8 cellular contexts compared by ENCODE assay signal in the genomic region with DNA sequence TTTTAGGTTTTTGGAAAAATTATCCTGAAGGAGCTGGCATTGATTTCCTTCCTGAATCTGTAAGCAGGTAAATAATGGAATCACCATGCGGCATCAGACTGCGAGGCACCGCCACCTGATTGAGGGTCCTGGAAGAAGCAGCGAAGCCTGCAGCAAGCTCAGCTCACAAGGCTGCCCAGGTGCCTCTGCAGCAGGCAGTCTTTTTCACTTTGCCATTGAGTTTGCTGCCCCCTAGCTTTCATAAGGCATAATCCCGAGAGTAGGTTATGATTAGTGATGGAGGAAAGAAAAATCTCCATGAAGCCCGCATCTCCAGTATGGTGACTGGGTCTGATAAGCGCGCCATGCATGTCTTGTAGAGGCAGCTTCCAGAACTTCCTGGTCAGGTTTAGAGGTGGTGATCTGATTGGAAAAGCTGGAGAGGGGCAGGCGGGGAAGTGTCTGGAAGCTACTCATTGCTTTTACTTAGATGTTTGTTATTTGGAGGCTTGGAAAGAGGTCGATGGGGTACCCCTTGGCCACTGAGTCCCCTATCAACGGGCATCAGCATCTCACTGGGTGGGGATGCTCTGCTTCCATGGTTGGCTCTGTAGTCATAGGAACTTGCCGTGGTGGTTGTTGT. TPM values are rescaled to one million over a fixed set of nuclear protein-coding genes. Genes with fewer than 3 reads are reported as not detected.
DNase-seq lines count a peak whose midpoint lies in the region; ATAC-seq, FAIRE-seq and TF ChIP-seq lines count a peak whose summit lies in the region.

No MANE protein-coding gene starts in this region.

- H3K4me1 ChIP-seq in H1 (replicated peaks in 1 of 4; ENCODE audit: control insufficient read depth in 3 of 4, insufficient read depth in 4 of 4, low read length in 3 of 4) (no peaks in the 10 kb centered on the region; a peak in 1 of 7 replicates), mesendoderm (ENCODE audit: control insufficient read depth, low read depth, low read length) (no peaks in the 10 kb centered on the region)

- peaks cover 31% of the 10 kb centered on the region for H3K27me3 Mint-ChIP-seq in T-helper 2 cell treated with Interferon-gamma antibody and Interleukin-4, amounts not matched to agents 5 μg/mL and 100 μg/mL, for 36 hours (ENCODE audit: low read depth)

- H3K36me3 ChIP-seq in H1 (ENCODE audit: control insufficient read depth in 2 of 4, insufficient read depth in 4 of 4, low read length in 3 of 4), result no peaks in the 10 kb centered on the region
- H3K36me3 ChIP-seq in mesendoderm (ENCODE audit: control insufficient read depth, insufficient read depth, low read length), result no peaks in the 10 kb centered on the region

- no peaks in the 10 kb centered on the region for H3K23me2 ChIP-seq in H1 (ENCODE audit: low read depth, low read length)

- H3K56ac ChIP-seq in H1 (replicated peaks; ENCODE audit: insufficient read length, low read depth, low read length), result no peak overlapping the region
- no peak overlapping the region for H3K56ac ChIP-seq in mesendoderm (ENCODE audit: low read length)

- H4K91ac ChIP-seq in H1 (replicated peaks; ENCODE audit: insufficient read length, low read length), result no peak overlapping the region

- no peak overlapping the region for H3K9ac ChIP-seq in H1 (replicated peaks in 1 of 4; ENCODE audit: extremely low read depth in 1 of 4, low read depth in 3 of 4, low read length in 3 of 4)
- H3K9ac ChIP-seq in mesendoderm (ENCODE audit: low read length), result no peak overlapping the region

- H3K4me3 ChIP-seq in H1 (ENCODE audit: extremely low read depth in 1 of 4, insufficient read depth in 2 of 4, low read depth in 3 of 4, low read length in 4 of 4) (no peak overlapping the region), mesendoderm (ENCODE audit: low read length) (no peak overlapping the region)

- 65% methylated on average over 12 of the region's 12 CpGs; no CpG with 5 or more reads in 1 of the 2 experiments for WGBS in H1 (ENCODE audit: extremely low coverage in 1 of 2, insufficient coverage in 1 of 2, insufficient read length in 1 of 2, insufficient replicate concordance in 2 of 2, low coverage in 1 of 2, low lambda C conversion rate in 2 of 2, missing lambda C conversion rate in 1 of 2), 2 experiments
- WGBS in mesendoderm (ENCODE audit: extremely low coverage, insufficient coverage, low lambda C conversion rate), result no CpG with 5 or more reads among the region's 12 CpGs

- TF ChIP-seq CTCF in H1 (IDR thresholded peaks at IDR 0.05; ENCODE audit: control extremely low read depth in 1 of 3, insufficient read depth in 1 of 3, low read depth in 1 of 3, low read length in 3 of 3), result peak; percentile 43 to 79 (median 73)

- H2BK5ac ChIP-seq in H1 (ENCODE audit: low read depth, low read length) (no peak overlapping the region), mesendoderm (ENCODE audit: low read length) (no peak overlapping the region)

- no peak overlapping the region for H3K27ac ChIP-seq in H1 (ENCODE audit: low read depth, low read length)
- H3K27ac ChIP-seq in mesendoderm (ENCODE audit: low read depth, low read length), result no peak overlapping the region

- no peak overlapping the region for H3K4ac ChIP-seq in H1 (replicated peaks; ENCODE audit: insufficient read length, low read depth, low read length)
- H3K4ac ChIP-seq in mesendoderm (ENCODE audit: low read depth, low read length), result no peak overlapping the region

- no peaks in the 10 kb centered on the region for H3K79me2 ChIP-seq in H1 (ENCODE audit: control insufficient read depth in 1 of 2, insufficient read depth in 2 of 2, low read length in 2 of 2)
- no peaks in the 10 kb centered on the region for H3K79me2 ChIP-seq in mesendoderm (ENCODE audit: control insufficient read depth, insufficient read depth, low read length)

- H2AK5ac ChIP-seq in H1 (ENCODE audit: low read depth, low read length) (no peak overlapping the region), mesendoderm (ENCODE audit: low read length) (no peak overlapping the region)

- no peak overlapping the region for H3K14ac ChIP-seq in H1 (ENCODE audit: insufficient read length)

- H2BK15ac ChIP-seq in H1 (ENCODE audit: low read length) (no peak overlapping the region), mesendoderm (replicated peaks; ENCODE audit: low read depth) (no peak overlapping the region)

- no peak overlapping the region for H2BK20ac ChIP-seq in H1 (ENCODE audit: low read length)

- no peak overlapping the region for H3K27ac Mint-ChIP-seq in T-helper 2 cell treated with Interferon-gamma antibody and Interleukin-4, amounts not matched to agents 5 μg/mL and 100 μg/mL, for 36 hours

- no peak overlapping the region for H4K8ac ChIP-seq in H1 (ENCODE audit: extremely low read depth, insufficient read depth, low read length)
- H4K8ac ChIP-seq in mesendoderm (ENCODE audit: low read depth, low read length), result no peak overlapping the region

- H3K79me1 ChIP-seq in H1 (ENCODE audit: low read depth, low read length) (no peaks in the 10 kb centered on the region), mesendoderm (ENCODE audit: low read length) (no peaks in the 10 kb centered on the region)

- peak; percentile 90 for FAIRE-seq in H1 (lab: Jason Lieb, UNC)

- H3K23ac ChIP-seq in H1 (ENCODE audit: insufficient read length) (no peak overlapping the region), mesendoderm (ENCODE audit: low read length) (no peak overlapping the region)

- no peaks in the 10 kb centered on the region for H3K4me1 Mint-ChIP-seq in T-helper 2 cell treated with Interferon-gamma antibody and Interleukin-4, amounts not matched to agents 5 μg/mL and 100 μg/mL, for 36 hours (ENCODE audit: low read depth)

- H4K5ac ChIP-seq in H1 (ENCODE audit: insufficient read length, low read depth, low read length), result no peak overlapping the region
- H4K5ac ChIP-seq in mesendoderm (ENCODE audit: low read length), result no peak overlapping the region

- POLR2A ChIA-PET in H1 (lab: Charles Lee; ENCODE audit: partially characterized antibody), result interaction anchor here (0.6 to 0.9 kb wide), 4 partner anchors 24 to 499 kb away, joined by 3 read pairs; partner anchors contain the start of gene MTHFD1L

- no peak overlapping the region for H3K4me2 ChIP-seq in H1 (ENCODE audit: insufficient read depth in 1 of 2, low read depth in 2 of 2, low read length in 2 of 2)
- H3K4me2 ChIP-seq in mesendoderm (ENCODE audit: low read length), result no peak overlapping the region

- H3K27me3 ChIP-seq in H1 (replicated peaks in 1 of 4; ENCODE audit: control insufficient read depth in 3 of 4, extremely low read depth in 1 of 4, insufficient read depth in 3 of 4, low read length in 3 of 4) (no peaks in the 10 kb centered on the region), mesendoderm (ENCODE audit: insufficient read depth, low read length, poor library complexity) (no peaks in the 10 kb centered on the region)

- ATAC-seq in GM19035 (IDR thresholded peaks at IDR 0.05; ENCODE audit: unreplicated experiment), result peak; percentile 67
- ATAC-seq in HG02763 (IDR thresholded peaks at IDR 0.05; ENCODE audit: unreplicated experiment), result no peak

- H3K9me3 ChIP-seq in H1 (ENCODE audit: insufficient read depth in 2 of 2, low read depth in 1 of 2, low read length in 1 of 2), result no peaks in the 10 kb centered on the region

- peak; percentile 83 to 90 for TF ChIP-seq RAD21 in H1 (IDR thresholded peaks at IDR 0.05 in 1 of 2, conservative IDR thresholded peaks at IDR 0.05 in 1 of 2; ENCODE audit: low read depth in 2 of 2, low read length in 2 of 2)

- H2BK120ac ChIP-seq in H1 (replicated peaks; ENCODE audit: low read depth, low read length), result no peak overlapping the region
- no peak overlapping the region for H2BK120ac ChIP-seq in mesendoderm (ENCODE audit: low read depth, low read length)

- no peak overlapping the region for H3K4me3 Mint-ChIP-seq in T-helper 2 cell treated with Interferon-gamma antibody and Interleukin-4, amounts not matched to agents 5 μg/mL and 100 μg/mL, for 36 hours

- DNase-seq in CMK (ENCODE audit: low read depth) (peak; percentile 24), NCI-H128 (lab: John Stamatoyannopoulos, UW; ENCODE audit: unreplicated experiment) (peak; percentile 30), H1 (ENCODE audit: low read depth in 1 of 2, low spot score in 2 of 2) (peak; percentile 51 to 53), mesendoderm (peak; percentile 82), ureter (ENCODE audit: low spot score) (peak; percentile 57)
- DNase-seq in T-helper 2 cell treated with Interferon-gamma antibody and Interleukin-4, amounts not matched to agents 5 μg/mL and 100 μg/mL, for 36 hours (ENCODE audit: low spot score), result peak; percentile 19

- CTCF ChIA-PET in H1 (lab: Charles Lee; ENCODE audit: partially characterized antibody), result interaction anchor here (0.6 to 6.7 kb wide), 40 partner anchors 8 to 422 kb away, joined by 3 to 52 read pairs (median 5); no protein-coding TSS in a partner anchor

- H2BK12ac ChIP-seq in H1 (ENCODE audit: low read depth, low read length), result no peak overlapping the region

- H3K9me3 Mint-ChIP-seq in T-helper 2 cell treated with Interferon-gamma antibody and Interleukin-4, amounts not matched to agents 5 μg/mL and 100 μg/mL, for 36 hours, result no peaks in the 10 kb centered on the region

- H3K18ac ChIP-seq in H1 (ENCODE audit: extremely low read depth, low read length) (no peak overlapping the region), mesendoderm (ENCODE audit: low read length) (no peak overlapping the region)

- no peak overlapping the region; the same call in 1 of the 2 replicates for H2AFZ ChIP-seq in H1 (ENCODE audit: low read length)

- no peak for TF ChIP-seq POLR2A in H1 (IDR thresholded peaks at IDR 0.05; ENCODE audit: control extremely low read depth in 1 of 2, low read depth in 2 of 2, low read length in 2 of 2)

- TF ChIP-seq EP300 in H1 (IDR thresholded peaks at IDR 0.05; ENCODE audit: borderline replicate concordance in 1 of 2, low read depth in 2 of 2, low read length in 2 of 2), result no peak

- no peaks in the 10 kb centered on the region for H3K36me3 Mint-ChIP-seq in T-helper 2 cell treated with Interferon-gamma antibody and Interleukin-4, amounts not matched to agents 5 μg/mL and 100 μg/mL, for 36 hours (ENCODE audit: low read depth)

- no peaks in the 10 kb centered on the region for H4K20me1 ChIP-seq in H1 (replicated peaks in 1 of 2; ENCODE audit: control insufficient read depth in 1 of 2, insufficient read depth in 2 of 2, low read length in 2 of 2)

TF ChIP-seq in H1, 55 proteins besides CTCF, POLR2A, EP300 and RAD21 (continues in another document):
- TF ChIP-seq KDM4A (IDR thresholded peaks at IDR 0.05; ENCODE audit: low read depth, low read length, severe bottlenecking) (no peak), EZH2 (IDR thresholded peaks at IDR 0.05; ENCODE audit: low read depth, low read length, severe bottlenecking) (no peak)

RNA-seq across cellular contexts. Expression of gene IYD, which starts 26.7 kb away (rescaled TPM):
- total RNA-seq in H1 (2021; fragmentation: NEBNext Ultra II Directional; extraction: Animal tissue kit (Norgen Biotek cat#: 25700)), result not detected in 2 replicates
- not detected in 2 replicates for polyA plus RNA-seq in H1 (2011; rRNA removed)
- not detected for polyA plus RNA-seq in H1 (2011; cell fraction: cytosol; rRNA removed)
- not detected for polyA plus RNA-seq in H1 (2011; cell fraction: nucleus; rRNA removed)
- not detected in 4 replicates for polyA plus RNA-seq in H1 (2012, experiment 1 of 2)
- not detected for polyA plus RNA-seq in H1 (2012, experiment 2 of 2)
- polyA plus RNA-seq in H1 (2013, experiment 1 of 2), result not detected
- not detected for polyA plus RNA-seq in H1 (2013, experiment 2 of 2)
- polyA minus RNA-seq in H1 (2011; rRNA and poly(A)+ RNA removed), result not detected in 2 replicates
- not detected for polyA minus RNA-seq in H1 (2011; cell fraction: cytosol; rRNA and poly(A)+ RNA removed)
- not detected for polyA minus RNA-seq in H1 (2011; cell fraction: nucleus; rRNA and poly(A)+ RNA removed)
- polyA plus RNA-seq in mesendoderm (2013, experiment 1 of 2), result not detected
- polyA plus RNA-seq in mesendoderm (2013, experiment 2 of 2), result not detected
- total RNA-seq in ureter, result 1.1 TPM

Comparison
In these comparisons a context has a peak if more than half of its experiments do, and no peak if none do; other contexts are left out.
1. DNase-seq: peak in every context shown above with its lines; median percentile 82 in mesendoderm; 57 in ureter; 52 in H1; 30 in NCI-H128; 24 in CMK; 19 in T-helper 2 cell treated with Interferon-gamma antibody and Interleukin-4, amounts not matched to agents 5 μg/mL and 100 μg/mL, for 36 hours.